21 cellular contexts compared by ENCODE assay signal in the genomic region with DNA sequence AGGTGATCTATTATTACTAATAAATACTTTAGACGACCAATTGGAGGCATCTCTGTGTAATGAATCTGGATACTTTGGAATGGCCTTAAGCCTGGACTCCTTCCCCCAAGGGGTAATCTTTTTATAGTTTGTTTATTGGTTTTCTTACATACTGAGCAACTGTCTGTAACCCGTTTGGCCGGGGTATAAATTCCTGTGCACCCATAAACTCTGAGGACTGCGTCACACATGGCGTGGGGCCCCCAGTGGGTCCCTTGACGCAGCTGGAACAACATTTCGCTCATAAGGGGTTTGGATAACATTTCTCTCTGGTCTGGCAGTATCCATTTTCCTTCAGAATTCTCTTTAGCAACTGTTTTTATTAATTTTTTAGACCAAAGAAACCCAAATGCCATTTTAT.
"Had no signal": no experiment of that assay in that cellular context is flagged by ENCODE, and none has a peak within 500 bp of the region (broad histone marks: within the 10 kb centered on the region; RNA-seq: fewer than 3 reads in every experiment).

No MANE protein-coding gene starts in this region.

- H3K27me3 ChIP-seq: esophagus squamous epithelium, neural progenitor cell, spleen, testis, tibial artery, upper lobe of right lung, uterus had no signal

- H3K9me3 ChIP-seq: esophagus squamous epithelium, mucosa of descending colon, spleen, testis, tibial artery, upper lobe of right lung, uterus had no signal

- H3K4me1 ChIP-seq: esophagus squamous epithelium, neural progenitor cell, parathyroid adenoma, tibial artery, upper lobe of right lung, uterus had no signal

- H3K27ac ChIP-seq: esophagus squamous epithelium, neural progenitor cell, parathyroid adenoma, skin epidermis, spleen, testis, tibial artery, upper lobe of right lung, uterus had no signal

- H2AFZ ChIP-seq: neural progenitor cell, parathyroid adenoma had no signal

- H3K79me2 ChIP-seq: parathyroid adenoma had no signal

- H3K4me3 ChIP-seq: esophagus squamous epithelium, mucosa of descending colon, neural progenitor cell, skin epidermis, spleen, testis, tibial artery, upper lobe of right lung, uterus had no signal

- ATAC-seq: effector memory CD8-positive, alpha-beta T cell; left lobe of liver; mucosa of descending colon; naive thymus-derived CD4-positive, alpha-beta T cell; right cardiac atrium; stimulated activated memory B cell treated with anti-CD40 and anti-IgM and Interleukin-4, amounts not matched to agents 10 μg/mL and 1 μg/mL and 100 μg/mL, for 72 hours; stimulated activated naive CD8-positive, alpha-beta T cell treated with anti-CD3 and anti-CD28 coated beads, Interleukin-15, Interleukin-2, amounts not matched to agents 100 U/mL and 50 U/mL, for 24 hours; upper lobe of right lung had no signal

- DNase-seq: cortex of kidney; effector memory CD8-positive, alpha-beta T cell; erythroblast; esophagus squamous epithelium; mesenchymal stem cell; naive thymus-derived CD4-positive, alpha-beta T cell; right cardiac atrium; spleen; stimulated activated CD4-positive, alpha-beta T cell treated with anti-CD3 and anti-CD28 coated beads, Interleukin-4, amount 100 ng/mL, for 4 hours; stimulated activated naive CD8-positive, alpha-beta T cell treated with anti-CD3 and anti-CD28 coated beads, Interleukin-15, Interleukin-2, amounts not matched to agents 100 U/mL and 50 U/mL, for 24 hours; substantia nigra; testis; tibial artery; upper lobe of right lung; uterus had no signal

- H3K4me2 ChIP-seq: neural progenitor cell had no signal

- H3K36me3 ChIP-seq: esophagus squamous epithelium, neural progenitor cell, uterus had no signal

- H3K9ac ChIP-seq: neural progenitor cell, parathyroid adenoma had no signal
